In the genomic region with DNA sequence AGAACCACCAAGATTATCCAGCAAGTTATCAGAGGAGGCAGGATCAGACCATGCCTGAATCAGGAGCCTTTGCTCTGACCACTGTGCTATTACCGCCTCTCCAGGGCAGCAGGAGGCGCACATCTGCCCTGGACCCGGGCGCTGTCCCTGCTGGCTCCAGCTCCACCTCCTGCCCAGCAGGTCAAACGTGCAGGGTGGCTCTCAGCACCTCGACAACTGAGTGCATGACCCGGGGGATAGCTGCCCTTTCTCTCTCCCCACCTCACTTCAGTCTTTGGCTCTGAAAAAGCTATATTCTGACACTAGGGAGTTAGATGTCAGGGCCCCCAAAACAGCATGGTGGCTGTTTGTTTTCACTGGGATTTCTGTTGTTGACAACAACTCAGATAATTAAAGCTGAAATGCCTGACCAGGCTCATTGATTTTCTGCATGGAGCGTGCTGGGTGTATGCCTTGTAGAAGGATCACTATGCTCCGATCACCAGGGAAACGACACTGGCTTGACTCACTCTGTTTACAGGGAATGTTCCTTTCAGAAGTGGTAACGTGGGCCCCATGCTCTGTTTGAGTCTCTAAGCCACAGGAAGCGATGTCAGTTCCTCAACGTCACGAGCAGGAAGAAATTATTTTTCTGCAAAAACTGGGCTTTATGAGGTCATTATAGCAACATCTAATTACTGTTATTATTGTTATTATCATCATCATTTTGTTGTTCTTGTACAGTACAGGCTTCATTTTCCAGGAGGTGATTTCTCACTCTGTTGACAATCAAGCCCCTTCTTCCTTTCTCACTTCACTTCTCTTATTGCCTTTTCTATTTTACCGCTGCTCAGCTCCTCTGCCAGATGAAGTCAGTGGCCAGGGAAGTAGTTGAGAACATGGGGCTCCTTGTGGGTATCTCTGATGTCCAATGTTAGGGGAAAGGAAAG, we compare ENCODE assay signal across 8 cellular contexts.
DNase-seq lines count a peak whose midpoint lies in the region; ATAC-seq, FAIRE-seq and TF ChIP-seq lines count a peak whose summit lies in the region.

No MANE protein-coding gene starts in this region.

- CTCF ChIA-PET in HEK293T (lab: Yijun Ruan, JAX): interaction anchor here (0.7 to 1.2 kb wide), 4 partner anchors 10 to 199 kb away, joined by 3 read pairs; no protein-coding TSS in a partner anchor

- H3K27ac ChIP-seq in ACC112 (ENCODE audit: low read depth, low read length) (peak overlapping the region; percentile 88), neutrophil (peak overlapping the region; percentile 96)

- H3K36me3 ChIP-seq in ACC112 (ENCODE audit: insufficient read depth, low read length) (no peaks in the 10 kb centered on the region), neutrophil (peaks cover 30% of the 10 kb centered on the region)

- FAIRE-seq in RCC 7860 (lab: Jason Lieb, UNC): no peak

- DNase-seq in HEK293T (ENCODE audit: extremely low spot score) (peak; percentile 37), RCC 7860 (ENCODE audit: low spot score) (peak; percentile 88), fibroblast of the conjunctiva (ENCODE audit: low read depth) (peak; percentile 88), superior temporal gyrus (ENCODE audit: extremely low spot score) (peak; percentile 75)
- DNase-seq in activated effector memory CD4-positive, alpha-beta T cell treated with Interleukin-2 at 50 U/mL for 16 hours: peak; percentile 59

- no peaks in the 10 kb centered on the region for H3K27me3 ChIP-seq in ACC112 (ENCODE audit: insufficient read depth, low read length)
- no peaks in the 10 kb centered on the region for H3K27me3 ChIP-seq in neutrophil

- POLR2A ChIA-PET in HEK293T (lab: Yijun Ruan, JAX): interaction anchor here (1.2 kb wide), 1 partner anchor 130 kb away, joined by 5 read pairs; a partner anchor contains a TSS

- peak; percentile 47 for TF ChIP-seq CTCF in neutrophil (IDR thresholded peaks at IDR 0.05)

- H3K4me1 ChIP-seq in ACC112 (ENCODE audit: control insufficient read depth, insufficient read depth, low read length, unreplicated experiment): peaks cover 13% of the 10 kb centered on the region
- peaks cover 65 to 66% of the 10 kb centered on the region in 2 experiments for H3K4me1 ChIP-seq in neutrophil (ENCODE audit: control insufficient read depth in 1 of 2, insufficient read depth in 1 of 2, low read depth in 1 of 2, low read length in 1 of 2)

- no peaks in the 10 kb centered on the region for H3K9me3 ChIP-seq in neutrophil

- H2AFZ ChIP-seq in ACC112 (ENCODE audit: low read length, unreplicated experiment): peak overlapping the region; percentile 44

- H3K4me3 ChIP-seq in ACC112 (ENCODE audit: low read depth, low read length) (peak overlapping the region; percentile 32; the same call in 1 of the 2 replicates), neutrophil (ENCODE audit: low read depth in 1 of 2, low read length in 1 of 2) (peak overlapping the region; percentile 41 to 50)

- no peaks in the 10 kb centered on the region for H3K79me2 ChIP-seq in ACC112 (ENCODE audit: control insufficient read depth, insufficient read depth, low read length, unreplicated experiment)

- ATAC-seq in HG02840 (IDR thresholded peaks at IDR 0.05; ENCODE audit: low FRiP score, unreplicated experiment): no peak

TF ChIP-seq in HEK293T, 16 proteins besides CTCF, POLR2A, EP300 and RAD21:
- no peak for TF ChIP-seq L3MBTL2 (conservative IDR thresholded peaks at IDR 0.05)
- no peak for TF ChIP-seq FOXA1 (IDR thresholded peaks at IDR 0.05)
- no peak for TF ChIP-seq SUZ12 (IDR thresholded peaks at IDR 0.05)
- no peak for TF ChIP-seq FOXK2 (IDR thresholded peaks at IDR 0.05)

Comparison
In these comparisons a context has a peak if more than half of its experiments do, and no peak if none do; other contexts are left out.
1. DNase-seq: peak in every context shown above with its lines; median percentile 88 in RCC 7860; 88 in fibroblast of the conjunctiva; 75 in superior temporal gyrus; 59 in activated effector memory CD4-positive, alpha-beta T cell treated with Interleukin-2 at 50 U/mL for 16 hours; 37 in HEK293T.